1 cellular context compared by ENCODE assay signal in genomic region chr9:91419222-91420191, GRCh38.
TF ChIP-seq lines count a peak whose summit lies in the region.

No MANE protein-coding gene starts in this region.

TF ChIP-seq in K562, 482 proteins besides CTCF, POLR2A, EP300 and RAD21 (continued from another document and continues in another):
- TF ChIP-seq HBP1 (CRISPR knock-in tag; IDR thresholded peaks at IDR 0.05) (no peak; the same call in 1 of the 2 replicates), SMAD1 (IDR thresholded peaks at IDR 0.05; ENCODE audit: low read depth, low read length, partially characterized antibody) (peak; percentile 24), ZNF253 (CRISPR knock-in tag; conservative IDR thresholded peaks at IDR 0.05) (no peak), POLR3G (IDR thresholded peaks at IDR 0.05; ENCODE audit: extremely low read depth, insufficient read length, insufficient replicate concordance) (no peak), SAP30 (IDR thresholded peaks at IDR 0.05; ENCODE audit: borderline replicate concordance, insufficient read depth, low read depth, low read length, poor library complexity, severe bottlenecking) (no peak), MCM2 (IDR thresholded peaks at IDR 0.05; ENCODE audit: low read depth) (no peak), BHLHE40 (IDR thresholded peaks at IDR 0.05; ENCODE audit: low read length) (peak; percentile 75), RBM22 (IDR thresholded peaks at IDR 0.05; ENCODE audit: low read depth, low read length, poor library complexity, severe bottlenecking) (no peak), GATAD2B (IDR thresholded peaks at IDR 0.05; ENCODE audit: borderline replicate concordance) (no peak), TARDBP (IDR thresholded peaks at IDR 0.05) (no peak), NCOA1 (IDR thresholded peaks at IDR 0.05; ENCODE audit: low read depth) (0 out of 2 replicates have a peak, but pooled peaks have one; percentile 36), SRSF9 (IDR thresholded peaks at IDR 0.05; ENCODE audit: borderline replicate concordance, low read depth, low read length) (no peak), ZFP30 (CRISPR knock-in tag; IDR thresholded peaks at IDR 0.05; ENCODE audit: borderline replicate concordance) (no peak), BCL6 (CRISPR knock-in tag; IDR thresholded peaks at IDR 0.05) (no peak), GATA2 (CRISPR knock-in tag; IDR thresholded peaks at IDR 0.05) (no peak), JUN (IDR thresholded peaks at IDR 0.05; ENCODE audit: borderline replicate concordance, low read depth, low read length) (peak; percentile 99), JUN (CRISPR knock-in tag; IDR thresholded peaks at IDR 0.05; ENCODE audit: borderline replicate concordance) (peak; percentile 76), SP2 (IDR thresholded peaks at IDR 0.05; ENCODE audit: extremely low read depth, low read depth, low read length, poor library complexity, severe bottlenecking) (no peak), ZBTB12 (CRISPR knock-in tag; IDR thresholded peaks at IDR 0.05) (no peak), TCF7 (IDR thresholded peaks at IDR 0.05; ENCODE audit: borderline replicate concordance) (no peak), NFYB (IDR thresholded peaks at IDR 0.05; ENCODE audit: extremely low read depth, insufficient read length) (no peak), SMAD2 (IDR thresholded peaks at IDR 0.05; ENCODE audit: low read depth, low read length) (no peak), KHSRP (IDR thresholded peaks at IDR 0.05) (no peak), SRF (CRISPR knock-in tag; IDR thresholded peaks at IDR 0.05) (no peak), RHOXF2B (CRISPR knock-in tag; conservative IDR thresholded peaks at IDR 0.05) (no peak), CREM (IDR thresholded peaks at IDR 0.05; ENCODE audit: low read depth) (peak; percentile 59), HNRNPL (IDR thresholded peaks at IDR 0.05; ENCODE audit: low read depth, low read length) (no peak), CREB3 (tag; conservative IDR thresholded peaks at IDR 0.05; ENCODE audit: low read depth) (no peak), ZC3H4 (CRISPR knock-in tag; IDR thresholded peaks at IDR 0.05; ENCODE audit: borderline replicate concordance) (no peak), EHMT2 (IDR thresholded peaks at IDR 0.05) (peak; percentile 39; the same call in 1 of the 2 replicates), ADNP (tag; IDR thresholded peaks at IDR 0.05) (no peak), PRMT5 (CRISPR knock-in tag; IDR thresholded peaks at IDR 0.05) (no peak), ZNF395 (CRISPR knock-in tag; IDR thresholded peaks at IDR 0.05) (peak; percentile 86), TAF7 (tag; IDR thresholded peaks at IDR 0.05) (no peak), SREBF1 (IDR thresholded peaks at IDR 0.05; ENCODE audit: borderline replicate concordance, low read depth, low read length) (no peak), SMAD4 (CRISPR knock-in tag; conservative IDR thresholded peaks at IDR 0.05) (no peak; the same call in 1 of the 2 replicates), CBFB (CRISPR knock-in tag; IDR thresholded peaks at IDR 0.05) (no peak), ZEB2 (IDR thresholded peaks at IDR 0.05) (peak; percentile 72), DIDO1 (tag; IDR thresholded peaks at IDR 0.05; ENCODE audit: low read depth) (no peak), ZBTB11 (CRISPR knock-in tag; IDR thresholded peaks at IDR 0.05) (no peak), HDAC6 (IDR thresholded peaks at IDR 0.05; ENCODE audit: low read depth, low read length) (no peak), TFAP4 (CRISPR knock-in tag; IDR thresholded peaks at IDR 0.05; ENCODE audit: borderline replicate concordance) (peak; percentile 69; the same call in 1 of the 2 replicates), STAT5A (IDR thresholded peaks at IDR 0.05; ENCODE audit: borderline replicate concordance, low read length) (no peak), KLF13 (tag; IDR thresholded peaks at IDR 0.05; ENCODE audit: borderline replicate concordance, low read depth) (no peak), ZNF165 (CRISPR knock-in tag; IDR thresholded peaks at IDR 0.05; ENCODE audit: borderline replicate concordance) (no peak), ARID2 (IDR thresholded peaks at IDR 0.05) (no peak), ATF7 (IDR thresholded peaks at IDR 0.05) (peak; percentile 92; the same call in 1 of the 2 replicates), KDM5B (IDR thresholded peaks at IDR 0.05; ENCODE audit: insufficient replicate concordance, low read depth, low read length) (no peak), TFE3 (CRISPR knock-in tag; IDR thresholded peaks at IDR 0.05) (no peak), SMARCB1 (IDR thresholded peaks at IDR 0.05; ENCODE audit: insufficient read length, low read depth) (no peak), CHD1 (IDR thresholded peaks at IDR 0.05; ENCODE audit: low read length) (no peak), POLR2AphosphoS2 (IDR thresholded peaks at IDR 0.05; ENCODE audit: low read length) (no peak), NEUROD1 (IDR thresholded peaks at IDR 0.05; ENCODE audit: borderline replicate concordance, low read depth, low read length, partially characterized antibody) (peak; percentile 51), KDM4B (IDR thresholded peaks at IDR 0.05; ENCODE audit: borderline replicate concordance in 2 of 2, low read depth in 1 of 2) (no peak), STAG1 (CRISPR knock-in tag; IDR thresholded peaks at IDR 0.05; ENCODE audit: borderline replicate concordance) (no peak), SETDB1 (IDR thresholded peaks at IDR 0.05; ENCODE audit: low read length) (no peak), FOXP1 (CRISPR knock-in tag; IDR thresholded peaks at IDR 0.05) (no peak), E2F5 (CRISPR knock-in tag; IDR thresholded peaks at IDR 0.05) (no peak), MXD1 (CRISPR knock-in tag; IDR thresholded peaks at IDR 0.05; ENCODE audit: borderline replicate concordance, poor library complexity, severe bottlenecking) (no peak), RCOR1 (IDR thresholded peaks at IDR 0.05; ENCODE audit: borderline replicate concordance in 1 of 2, low read depth in 2 of 2, low read length in 2 of 2) (peak in 1 of 2 experiments; percentile 62; a peak in 2 of 4 replicates)
